Comparison of ENCODE assay signal across 15 cellular contexts in the genomic region with DNA sequence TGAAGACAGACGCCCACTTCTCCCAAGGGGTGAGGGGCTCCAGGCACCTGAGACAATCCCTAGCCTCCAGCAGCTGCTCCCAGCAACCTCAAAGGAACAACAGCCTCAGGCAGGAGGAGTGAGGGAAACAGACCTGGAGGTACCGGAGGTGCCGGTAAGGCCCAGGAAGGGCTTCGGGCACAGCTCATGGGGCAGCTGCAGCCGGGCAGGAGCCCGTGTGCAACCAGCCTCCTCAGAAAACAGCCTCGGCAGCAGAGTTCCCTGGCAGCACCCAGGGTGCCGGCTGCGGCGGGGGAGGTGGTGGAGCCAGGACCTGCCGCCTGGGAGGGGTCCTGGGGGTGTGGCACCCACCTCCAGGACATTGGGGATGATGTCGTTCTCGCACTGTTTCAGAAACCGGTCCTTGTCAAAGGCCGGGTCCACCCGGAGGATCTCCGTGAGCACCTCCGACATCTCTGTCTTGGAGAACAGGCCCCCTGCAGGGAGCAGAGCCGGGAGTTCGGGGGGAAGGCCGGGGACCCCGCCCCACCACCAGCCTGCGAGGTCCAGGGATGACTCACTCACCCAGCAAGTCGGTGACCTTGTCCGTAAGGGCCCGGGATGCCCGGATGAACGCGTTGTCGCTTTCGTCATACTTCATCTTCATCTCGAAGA. TPM values are rescaled to one million over a fixed set of nuclear protein-coding genes. Genes with fewer than 3 reads are reported as not detected.
DNase-seq lines count a peak whose midpoint lies in the region; TF ChIP-seq lines count a peak whose summit lies in the region.
"Had no signal": no experiment of that assay in that cellular context is flagged by ENCODE, and none has a peak within 500 bp of the region (broad histone marks: within the 10 kb centered on the region; RNA-seq: fewer than 3 reads in every experiment).

No MANE protein-coding gene starts in this region.

- H3K4me1 ChIP-seq in osteoblast (ENCODE audit: insufficient read depth, low read length) (peaks cover 20% of the 10 kb centered on the region), transverse colon (peaks cover 14 to 24% (median 19%) of the 10 kb centered on the region in 4 donors)

- H3K27ac ChIP-seq in RWPE1: peak overlapping the region; percentile 95
- peak overlapping the region; percentile 94 for H3K27ac ChIP-seq in coronary artery
- no peak overlapping the region for H3K27ac ChIP-seq in osteoblast (ENCODE audit: low read depth, low read length)
- H3K27ac ChIP-seq in transverse colon: peak overlapping the region in 3 of 4 donors; percentile 80 to 91 (median 86)
- H3K27ac ChIP-seq: BLaER1 treated with 17β-estradiol and CSF1 and Interleukin-3, amounts not matched to agents 10 nM and 100 nM had no signal

- H3K9me3 ChIP-seq in osteoblast (ENCODE audit: low read depth, low read length) (no peaks in the 10 kb centered on the region), transverse colon (no peaks in the 10 kb centered on the region)
- H3K9me3 ChIP-seq: BLaER1 treated with 17β-estradiol and CSF1 and Interleukin-3, amounts not matched to agents 10 nM and 100 nM had no signal

- TF ChIP-seq POLR2A in transverse colon (IDR thresholded peaks at IDR 0.05): no peak

- H3K79me2 ChIP-seq in osteoblast (ENCODE audit: insufficient read depth, low read length): peaks cover under 1% of the 10 kb centered on the region

- no peak for DNase-seq in RWPE1 (ENCODE audit: low spot score)
- DNase-seq in coronary artery (ENCODE audit: low spot score): no peak
- peak; percentile 48 for DNase-seq in osteoblast (ENCODE audit: insufficient read length, low spot score, missing footprints)
- no peak for DNase-seq in transverse colon
- no peak for DNase-seq in stimulated activated CD4-positive, alpha-beta T cell treated with anti-CD3 and anti-CD28 coated beads, Interleukin-4, amount 100 ng/mL, for 24 hours
- DNase-seq in UCSD-AML1 (lab: John Stamatoyannopoulos, UW; ENCODE audit: unreplicated experiment): no peak
- DNase-seq in DMS53 treated with DMSO at 0.1 percent for 48 hours (lab: John Stamatoyannopoulos, UW; ENCODE audit: unreplicated experiment): no peak
- DNase-seq: DMS79 treated with DMSO at 0.1 percent for 48 hours, NCI-H1105, NCI-H2081 treated with DMSO at 0.1 percent for 48 hours, NCI-H748 treated with DMSO at 0.1 percent for 48 hours, OCI-M1, SIG-M5 had no signal

- no peak overlapping the region for H2AFZ ChIP-seq in osteoblast (ENCODE audit: low read length)

- no peaks in the 10 kb centered on the region for H4K20me1 ChIP-seq in osteoblast (ENCODE audit: insufficient read depth, low read length)

- in situ Hi-C loops in transverse colon (cut with MboI; ENCODE audit: low pct_ligation_motif_present in 1 of 4, low pct_unique_long_range_greater_than_20kb in 1 of 4, low sequenced_read_pairs in 3 of 4): no loop called here

- H3K36me3 ChIP-seq in osteoblast (ENCODE audit: insufficient read depth, low read length) (peaks cover 48% of the 10 kb centered on the region), transverse colon (peaks cover 0 to 55% (median 26%) of the 10 kb centered on the region in 4 donors)

- 90% methylated on average over 32 of the region's 32 CpGs; no CpG with 5 or more reads in 1 of the 2 donors for WGBS in transverse colon (ENCODE audit: low coverage in 1 of 2), 2 donors

- CTCF ChIA-PET in RWPE1 (lab: Yijun Ruan, JAX): no interaction called here

- H3K4me3 ChIP-seq in coronary artery (no peak overlapping the region), osteoblast (ENCODE audit: insufficient read depth, low read length) (no peak overlapping the region), transverse colon (no peak overlapping the region)
- H3K4me3 ChIP-seq: BLaER1 treated with 17β-estradiol and CSF1 and Interleukin-3, amounts not matched to agents 10 nM and 100 nM; K562 had no signal

- no peak overlapping the region for H3K4me2 ChIP-seq in osteoblast (ENCODE audit: insufficient read depth, low read length)

- H3K27me3 ChIP-seq in osteoblast (ENCODE audit: insufficient read depth, low read length) (no peaks in the 10 kb centered on the region), transverse colon (no peaks in the 10 kb centered on the region)
- H3K27me3 ChIP-seq: BLaER1 treated with 17β-estradiol and CSF1 and Interleukin-3, amounts not matched to agents 10 nM and 100 nM had no signal

- no peak for TF ChIP-seq EP300 in transverse colon (IDR thresholded peaks at IDR 0.05; ENCODE audit: low read depth)

- TF ChIP-seq CTCF in RWPE1 (conservative IDR thresholded peaks at IDR 0.05; ENCODE audit: low read depth) (no peak), coronary artery (IDR thresholded peaks at IDR 0.05) (no peak), osteoblast (IDR thresholded peaks at IDR 0.05; ENCODE audit: extremely low read depth, low read depth, low read length) (no peak), transverse colon (IDR thresholded peaks at IDR 0.05) (no peak)

- intact Hi-C loops in transverse colon (cut with DNase I; ENCODE audit: low total_unique reads): loop anchor here (10.0 kb wide), 1 partner anchor 72 kb away; a partner anchor contains a TSS

- POLR2A ChIA-PET in RWPE1 (lab: Yijun Ruan, JAX; ENCODE audit: low non-redundant PET): no interaction called here

RNA-seq across cellular contexts. Expression of a gene that starts 6.5 kb away (rescaled TPM):
- 1.5 and 2.5 TPM in 2 replicates for total RNA-seq in osteoblast
- 10 to 100 TPM in 1 of 4 donors, 1 to 10 TPM in 3; 2.9 to 29.7 (median 4.8) TPM for total RNA-seq in transverse colon

RNA-seq across cellular contexts. Expression of a gene that starts 11.1 kb away (rescaled TPM):
- total RNA-seq in osteoblast (52.5 and 55.4 TPM in 2 replicates), transverse colon (100 to 1,000 TPM in 1 of 4 donors, 10 to 100 TPM in 3; 59.7 to 102 (median 71.8) TPM)

RNA-seq across cellular contexts. Expression of a gene that starts 12.3 kb away (rescaled TPM):
- total RNA-seq in osteoblast: 16.8 and 18.5 TPM in 2 replicates
- total RNA-seq in transverse colon: 10 to 100 TPM; 11.4 to 35.9 (median 13.0) TPM

RNA-seq across cellular contexts. Expression of a gene that starts 17.8 kb away (rescaled TPM):
- total RNA-seq in osteoblast (under 0.01 TPM in 1 of 2 replicates, not detected in the other), transverse colon (1 to 10 TPM in 1 of 4 donors, not detected in 3; 1.4 TPM)
- total RNA-seq: K562 had no signal

RNA-seq across cellular contexts. Expression of a gene that starts 28.7 kb away (rescaled TPM):
- total RNA-seq in osteoblast (12.4 and 14.8 TPM in 2 replicates), transverse colon (100 to 1,000 TPM in 1 of 4 donors, 10 to 100 TPM in 3; 11.9 to 125 (median 20.9) TPM)
